8 cellular contexts compared by ENCODE assay signal in genomic region chr7:108526768-108527017, GRCh38. TPM values are rescaled to one million over a fixed set of nuclear protein-coding genes. Genes with fewer than 3 reads are reported as not detected.
DNase-seq lines count a peak whose midpoint lies in the region; ATAC-seq, FAIRE-seq and TF ChIP-seq lines count a peak whose summit lies in the region.

No MANE protein-coding gene starts in this region.

- 5% methylated on average over 3 of the region's 3 CpGs for WGBS in K562 (ENCODE audit: insufficient coverage, low coverage, missing lambda C conversion rate)
- 4 to 11% methylated on average over 3 of the region's 3 CpGs for WGBS in upper lobe of left lung, 2 donors

- peak overlapping the region; percentile 96 for H3K4me2 ChIP-seq in K562 (ENCODE audit: insufficient read depth, low read length)

- DNase-seq in activated naive CD4-positive, alpha-beta T cell treated with anti-CD3 and anti-CD28 coated beads for 36 hours = no peak
- no peak for DNase-seq in activated naive CD4-positive, alpha-beta T cell treated with Interleukin-2 at 50 U/mL for 16 hours
- DNase-seq in K562 (ENCODE audit: extremely low read depth in 1 of 4, low spot score in 3 of 4) = no peak
- no peak for DNase-seq in memory B cell (ENCODE audit: low spot score in 2 of 2)
- no peak for DNase-seq in upper lobe of left lung
- DNase-seq in islet precursor cell = no peak
- no peak for DNase-seq in NCI-H2029 treated with DMSO at 0.1 percent for 48 hours (lab: John Stamatoyannopoulos, UW)

- no peaks in the 10 kb centered on the region for H3K9me3 Mint-ChIP-seq in activated naive CD4-positive, alpha-beta T cell treated with anti-CD3 and anti-CD28 coated beads for 36 hours
- no peaks in the 10 kb centered on the region for H3K9me3 Mint-ChIP-seq in memory B cell

- peak overlapping the region; percentile 89 for H2AFZ ChIP-seq in K562 (ENCODE audit: low read depth, low read length)

- peak overlapping the region; percentile 92 for H3K4me3 Mint-ChIP-seq in activated naive CD4-positive, alpha-beta T cell treated with anti-CD3 and anti-CD28 coated beads for 36 hours
- peak overlapping the region; percentile 97 for H3K4me3 Mint-ChIP-seq in memory B cell

- H3K27me3 ChIP-seq in K562 (ENCODE audit: control insufficient read depth in 2 of 2, insufficient read depth in 2 of 2, low read length in 2 of 2) (no peaks in the 10 kb centered on the region), upper lobe of left lung (no peaks in the 10 kb centered on the region)

- H3K9me3 ChIP-seq in K562 (replicated peaks; ENCODE audit: control insufficient read depth, insufficient read depth, low read depth, low read length) = no peaks in the 10 kb centered on the region
- H3K9me3 ChIP-seq in upper lobe of left lung = no peaks in the 10 kb centered on the region

- H4K20me1 ChIP-seq in K562 (replicated peaks; ENCODE audit: control insufficient read depth, insufficient read depth, low read length) = peaks cover 6% of the 10 kb centered on the region; the same call in 1 of the 2 replicates

- no peak for TF ChIP-seq RAD21 in K562 (CRISPR knock-in tag; conservative IDR thresholded peaks at IDR 0.05 in 1 of 2, IDR thresholded peaks at IDR 0.05 in 1 of 2)

- H3K9me1 ChIP-seq in K562 (ENCODE audit: control insufficient read depth, insufficient read depth, low read length) = no peaks in the 10 kb centered on the region

- no peaks in the 10 kb centered on the region for H3K36me3 ChIP-seq in K562 (ENCODE audit: control insufficient read depth, insufficient read depth, low read length)
- no peaks in the 10 kb centered on the region for H3K36me3 ChIP-seq in upper lobe of left lung

- POLR2A ChIA-PET in K562 (lab: Yijun Ruan, JAX) = interaction anchor here (0.6 to 3.1 kb wide), 8 partner anchors 11 to 1220 kb away, joined by 3 to 19 read pairs (median 4); partner anchors contain the start of genes DNAJB9 and THAP5

- TF ChIP-seq POLR2A in K562 (conservative IDR thresholded peaks at IDR 0.05) = no peak
- no peak for TF ChIP-seq POLR2A in upper lobe of left lung (IDR thresholded peaks at IDR 0.05)

- no peaks in the 10 kb centered on the region for H3K27me3 Mint-ChIP-seq in activated naive CD4-positive, alpha-beta T cell treated with anti-CD3 and anti-CD28 coated beads for 36 hours (ENCODE audit: low read depth)
- H3K27me3 Mint-ChIP-seq in memory B cell = no peaks in the 10 kb centered on the region

- ATAC-seq in K562 = no peak
- ATAC-seq in memory B cell (ENCODE audit: low read depth) = no peak
- ATAC-seq in upper lobe of left lung (ENCODE audit: low FRiP score in 2 of 2) = no peak
- no peak for ATAC-seq in GM21447 (IDR thresholded peaks at IDR 0.05; ENCODE audit: unreplicated experiment)

- TF ChIP-seq CTCF in K562 (IDR thresholded peaks at IDR 0.05 in 2 of 3, conservative IDR thresholded peaks at IDR 0.05 in 1 of 3; ENCODE audit: insufficient read depth in 2 of 3, low read depth in 1 of 3, low read length in 3 of 3) (no peak), upper lobe of left lung (IDR thresholded peaks at IDR 0.05) (no peak)

- H3K27ac ChIP-seq in K562 (ENCODE audit: extremely low read depth, low read depth, low read length) (peak overlapping the region; percentile 84), upper lobe of left lung (peak overlapping the region; percentile 97 to 99 (median 99))

- H3K36me3 Mint-ChIP-seq in activated naive CD4-positive, alpha-beta T cell treated with anti-CD3 and anti-CD28 coated beads for 36 hours (ENCODE audit: low read depth) = peaks cover 1% of the 10 kb centered on the region
- peaks cover 8% of the 10 kb centered on the region for H3K36me3 Mint-ChIP-seq in memory B cell

- peaks cover 11 to 24% of the 10 kb centered on the region in 2 experiments; a peak in 4 of 5 replicates for H3K4me1 ChIP-seq in K562 (replicated peaks in 1 of 2; ENCODE audit: control insufficient read depth in 2 of 2, insufficient read depth in 2 of 2, low read length in 2 of 2)
- peaks cover 20 to 30% (median 25%) of the 10 kb centered on the region in 4 donors for H3K4me1 ChIP-seq in upper lobe of left lung

- no peak for TF ChIP-seq EP300 in K562 (IDR thresholded peaks at IDR 0.05; ENCODE audit: low read length)
- no peak for TF ChIP-seq EP300 in upper lobe of left lung (IDR thresholded peaks at IDR 0.05)

- peak overlapping the region; percentile 67 for H3K4me3 ChIP-seq in K562
- H3K4me3 ChIP-seq in upper lobe of left lung = peak overlapping the region; percentile 38 to 69 (median 66)

- CTCF ChIA-PET in activated naive CD4-positive, alpha-beta T cell treated with anti-CD3 and anti-CD28 coated beads for 36 hours (lab: Charles Lee) = interaction anchor here (1.4 kb wide), 1 partner anchor 29 kb away, joined by 5 read pairs; no protein-coding TSS in a partner anchor
- CTCF ChIA-PET in K562 (lab: Yijun Ruan, JAX; ENCODE audit: low intra/inter-chr PET ratio) = no interaction called here

- peak overlapping the region; percentile 83 to 93 for H3K9ac ChIP-seq in K562 (ENCODE audit: insufficient read depth in 1 of 2, low read depth in 2 of 2, low read length in 2 of 2)

- H3K27ac Mint-ChIP-seq in activated naive CD4-positive, alpha-beta T cell treated with anti-CD3 and anti-CD28 coated beads for 36 hours = peak overlapping the region; percentile 97
- H3K27ac Mint-ChIP-seq in memory B cell = peak overlapping the region; percentile 100

- TSS peak; percentile 99 for BruUV-seq in K562 (replicated peaks; lab: Mats Ljungman, UMichigan)

- peaks cover 35% of the 10 kb centered on the region for H3K79me2 ChIP-seq in K562 (ENCODE audit: control insufficient read depth, insufficient read depth, low read length)

- intact Hi-C loops in activated naive CD4-positive, alpha-beta T cell treated with anti-CD3 and anti-CD28 coated beads for 36 hours (cut with micrococcal nuclease) = loop anchor here (1.0 to 5.0 kb wide), 6 partner anchors 43 to 964 kb away; partner anchors contain the start of genes COG5, DLD, DNAJB9 and DUS4L
- intact Hi-C loops in K562 (cut with micrococcal nuclease) = loop anchor here (1.0 kb wide), 1 partner anchor 43 kb away; the partner anchor contains the start of genes DNAJB9 and THAP5

- in situ Hi-C loops in K562 (cut with MboI) = no loop called here

- FAIRE-seq in K562 (lab: Jason Lieb, UNC) = no peak

- peaks cover 31% of the 10 kb centered on the region for H3K4me1 Mint-ChIP-seq in activated naive CD4-positive, alpha-beta T cell treated with anti-CD3 and anti-CD28 coated beads for 36 hours (ENCODE audit: low read depth)
- H3K4me1 Mint-ChIP-seq in memory B cell = peaks cover 22% of the 10 kb centered on the region

RNA-seq across cellular contexts. Expression of gene PNPLA8, which starts 0.8 kb away (rescaled TPM):
- total RNA-seq in activated naive CD4-positive, alpha-beta T cell treated with anti-CD3 and anti-CD28 coated beads for 36 hours = 10 to 100 TPM; 18.8 to 18.9 TPM
- total RNA-seq in K562 (2011; cell fraction: chromatin; rRNA removed; ENCODE audit: low replicate concordance) = 23.6 and 74.8 TPM in 2 replicates
- total RNA-seq in K562 (2011; cell fraction: nucleolus; rRNA removed) = 4.5 and 6.6 TPM in 2 replicates
- 14.4 and 15.2 TPM in 2 replicates for total RNA-seq in K562 (2011; cell fraction: nucleoplasm; rRNA removed)
- total RNA-seq in K562 (2014; rRNA removed) = 12.0 and 13.5 TPM in 2 replicates
- total RNA-seq in K562 (2014; rRNA removed; fragmentation: Illumina TruSeq; extraction: Trizol) = 20.2 and 25.2 TPM in 2 replicates
- total RNA-seq in K562 (2015; rRNA removed; fragmentation: Illumina TruSeq; extraction: Trizol) = 13.5 and 16.3 TPM in 2 replicates
- 12.8 and 13.0 TPM in 2 replicates for total RNA-seq in K562 (2021)
- polyA plus RNA-seq in K562 (2011; rRNA removed) = 16.3 and 27.6 TPM in 2 replicates
- polyA plus RNA-seq in K562 (2011; cell fraction: cytosol; rRNA removed) = 2.6 and 5.5 TPM in 2 replicates
- 5.1 and 7.9 TPM in 2 replicates for polyA plus RNA-seq in K562 (2011; cell fraction: nucleus; rRNA removed)
- 11.6 and 21.5 TPM in 2 replicates for polyA plus RNA-seq in K562 (2012)
- 12.0 and 15.9 TPM in 2 replicates for polyA plus RNA-seq in K562 (2014; fragmentation: Illumina TruSeq; extraction: Trizol)
- polyA plus RNA-seq in K562 (2014; fragmentation: Nextera tagmentation; extraction: Ambion mirVana) = 10 to 100 TPM; 15.9 to 17.4 TPM
- polyA plus RNA-seq in K562 (2014; rRNA removed) = 10.2 and 21.5 TPM in 2 replicates
- polyA minus RNA-seq in K562 (2011; rRNA and poly(A)+ RNA removed) = 37.2 and 42.3 TPM in 2 replicates
- polyA minus RNA-seq in K562 (2011; cell fraction: cytosol; rRNA and poly(A)+ RNA removed) = 21.1 and 25.7 TPM in 2 replicates
- polyA minus RNA-seq in K562 (2011; cell fraction: nucleus; rRNA and poly(A)+ RNA removed) = 10.8 and 17.9 TPM in 2 replicates
- 10 to 100 TPM in 5 of 6 donors, 1 to 10 TPM in 1; 6.5 to 39.1 (median 23.9) TPM for total RNA-seq in upper lobe of left lung

RNA-seq across cellular contexts. Expression of gene THAP5, which starts 42.8 kb away (rescaled TPM):
- 10 to 100 TPM; 22.7 to 24.8 TPM for total RNA-seq in activated naive CD4-positive, alpha-beta T cell treated with anti-CD3 and anti-CD28 coated beads for 36 hours
- 10.0 and 35.7 TPM in 2 replicates for total RNA-seq in K562 (2011; cell fraction: chromatin; rRNA removed; ENCODE audit: low replicate concordance)
- 11.5 and 13.6 TPM in 2 replicates for total RNA-seq in K562 (2011; cell fraction: nucleolus; rRNA removed)
- total RNA-seq in K562 (2011; cell fraction: nucleoplasm; rRNA removed) = 20.3 and 27.3 TPM in 2 replicates
- total RNA-seq in K562 (2014; rRNA removed) = 26.4 and 28.2 TPM in 2 replicates
- total RNA-seq in K562 (2014; rRNA removed; fragmentation: Illumina TruSeq; extraction: Trizol) = 47.2 and 57.9 TPM in 2 replicates
- total RNA-seq in K562 (2015; rRNA removed; fragmentation: Illumina TruSeq; extraction: Trizol) = 52.1 and 58.1 TPM in 2 replicates
- total RNA-seq in K562 (2021) = 30.9 and 31.4 TPM in 2 replicates
- 11.0 and 19.6 TPM in 2 replicates for polyA plus RNA-seq in K562 (2011; rRNA removed)
- 2.6 and 5.2 TPM in 2 replicates for polyA plus RNA-seq in K562 (2011; cell fraction: cytosol; rRNA removed)
- 5.4 and 8.1 TPM in 2 replicates for polyA plus RNA-seq in K562 (2011; cell fraction: nucleus; rRNA removed)
- polyA plus RNA-seq in K562 (2012) = 19.2 and 22.6 TPM in 2 replicates
- polyA plus RNA-seq in K562 (2014; fragmentation: Illumina TruSeq; extraction: Trizol) = 34.7 and 41.7 TPM in 2 replicates
- 10 to 100 TPM; 26.3 to 27.8 TPM for polyA plus RNA-seq in K562 (2014; fragmentation: Nextera tagmentation; extraction: Ambion mirVana)
- 16.5 and 17.3 TPM in 2 replicates for polyA plus RNA-seq in K562 (2014; rRNA removed)
- 40.2 and 47.4 TPM in 2 replicates for polyA minus RNA-seq in K562 (2011; rRNA and poly(A)+ RNA removed)
- 16.4 and 19.6 TPM in 2 replicates for polyA minus RNA-seq in K562 (2011; cell fraction: cytosol; rRNA and poly(A)+ RNA removed)
- 14.3 and 22.7 TPM in 2 replicates for polyA minus RNA-seq in K562 (2011; cell fraction: nucleus; rRNA and poly(A)+ RNA removed)
- 10 to 100 TPM in 5 of 6 donors, 1 to 10 TPM in 1; 8.2 to 32.9 (median 19.8) TPM for total RNA-seq in upper lobe of left lung

RNA-seq across cellular contexts. Expression of gene DNAJB9, which starts 43.0 kb away (rescaled TPM):
- 1 to 10 TPM; 8.2 TPM for total RNA-seq in activated naive CD4-positive, alpha-beta T cell treated with anti-CD3 and anti-CD28 coated beads for 36 hours
- 8.2 and 33.1 TPM in 2 replicates for total RNA-seq in K562 (2011; cell fraction: chromatin; rRNA removed; ENCODE audit: low replicate concordance)
- total RNA-seq in K562 (2011; cell fraction: nucleolus; rRNA removed) = 8.5 and 13.6 TPM in 2 replicates
- total RNA-seq in K562 (2011; cell fraction: nucleoplasm; rRNA removed) = 21.3 and 26.8 TPM in 2 replicates
- total RNA-seq in K562 (2014; rRNA removed) (34.2 and 35.9 TPM in 2 replicates), K562 (2014; rRNA removed; fragmentation: Illumina TruSeq; extraction: Trizol) (13.5 and 15.3 TPM in 2 replicates), K562 (2015; rRNA removed; fragmentation: Illumina TruSeq; extraction: Trizol) (11.2 and 11.4 TPM in 2 replicates), K562 (2021) (9.0 and 9.6 TPM in 2 replicates), upper lobe of left lung (10 to 100 TPM in 5 of 6 donors, 1 to 10 TPM in 1; 5.2 to 54.1 (median 29.0) TPM)
- polyA plus RNA-seq in K562 (2011; rRNA removed) (7.6 and 8.9 TPM in 2 replicates), K562 (2014; fragmentation: Illumina TruSeq; extraction: Trizol) (7.8 and 8.6 TPM in 2 replicates), K562 (2014; fragmentation: Nextera tagmentation; extraction: Ambion mirVana) (1 to 10 TPM; 4.3 to 5.3 TPM), K562 (2014; rRNA removed) (9.1 and 15.1 TPM in 2 replicates)
- polyA plus RNA-seq in K562 (2011; cell fraction: cytosol; rRNA removed) = 4.4 and 5.5 TPM in 2 replicates
- polyA plus RNA-seq in K562 (2011; cell fraction: nucleus; rRNA removed) = 5.3 and 5.4 TPM in 2 replicates
- polyA plus RNA-seq in K562 (2012) = 9.7 and 19.9 TPM in 2 replicates
- polyA minus RNA-seq in K562 (2011; rRNA and poly(A)+ RNA removed) = 8.4 and 11.9 TPM in 2 replicates
- 7.1 and 7.5 TPM in 2 replicates for polyA minus RNA-seq in K562 (2011; cell fraction: cytosol; rRNA and poly(A)+ RNA removed)
- 7.1 and 17.2 TPM in 2 replicates for polyA minus RNA-seq in K562 (2011; cell fraction: nucleus; rRNA and poly(A)+ RNA removed)
